In the genomic region with DNA sequence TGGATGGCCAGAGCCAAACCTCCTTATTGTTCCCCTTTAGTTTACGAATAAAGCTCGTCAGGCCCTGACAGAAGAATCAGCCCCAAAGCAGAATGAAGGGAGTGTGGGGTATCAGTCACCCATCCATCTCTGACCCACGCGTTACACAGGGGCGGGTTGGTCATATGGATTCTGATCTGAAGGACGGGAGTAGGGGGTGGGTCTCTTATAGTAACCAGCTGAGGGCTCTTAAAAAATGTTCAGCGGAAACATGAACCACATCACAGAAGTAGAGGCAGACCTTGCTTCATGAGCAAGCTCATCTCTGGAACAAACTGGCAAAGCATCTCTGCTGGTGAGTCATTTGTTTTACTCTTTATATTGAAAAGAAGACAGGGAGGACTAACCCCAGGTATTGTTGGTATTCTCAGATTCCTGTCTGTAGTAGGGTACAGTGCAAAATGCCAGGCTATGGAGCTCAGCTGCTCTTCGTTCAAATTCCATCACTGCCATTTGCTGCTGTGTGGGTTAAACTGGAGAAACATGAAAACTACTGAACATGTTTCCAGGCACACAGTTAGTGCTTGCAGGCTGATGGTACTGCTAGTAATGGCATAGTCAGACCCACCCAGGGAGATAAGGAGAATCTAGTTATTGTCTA, we compare ENCODE assay signal across 13 cellular contexts. TPM values are rescaled to one million over a fixed set of nuclear protein-coding genes. Genes with fewer than 3 reads are reported as not detected.
DNase-seq lines count a peak whose midpoint lies in the region; ATAC-seq and TF ChIP-seq lines count a peak whose summit lies in the region.
"Had no signal": no experiment of that assay in that cellular context is flagged by ENCODE, and none has a peak within 500 bp of the region (broad histone marks: within the 10 kb centered on the region; RNA-seq: fewer than 3 reads in every experiment).

Gene CXCR6 (plus strand): TSS at position 258 of the 640 bp plus-strand sequence. CDS start 3,018 bp downstream, outside the sequence.

- H3K4me3 Mint-ChIP-seq in activated T-helper 1 cell treated with anti-CD3 and anti-CD28 coated beads, Interleukin-12 subunit alpha, Interleukin-12 subunit beta, Interleukin-2, Interleukin-4 antibody, amounts not matched to agents 30 ng/mL and 10 ng/mL and 1 ng/mL, durations not matched to agents 14 hours and 24 hours and 36 hours, result peak within 1 kb of the TSS; percentile 84
- H3K4me3 Mint-ChIP-seq in natural killer cell treated with Interleukin-12 subunit alpha and Interleukin-12 subunit beta and Interleukin-15 and Interleukin-18, amount 100 ng/mL, for 72 hours, result peak within 1 kb of the TSS; percentile 58

- H3K27ac ChIP-seq in coronary artery, result no peak within 1 kb of the TSS
- H3K27ac ChIP-seq: HL-60 had no signal

- H3K4me1 Mint-ChIP-seq in activated T-helper 1 cell treated with anti-CD3 and anti-CD28 coated beads, Interleukin-12 subunit alpha, Interleukin-12 subunit beta, Interleukin-2, Interleukin-4 antibody, amounts not matched to agents 30 ng/mL and 10 ng/mL and 1 ng/mL, durations not matched to agents 14 hours and 24 hours and 36 hours (ENCODE audit: low read depth), result peaks cover 95% of the 10 kb centered on the region
- H3K4me1 Mint-ChIP-seq in natural killer cell treated with Interleukin-12 subunit alpha and Interleukin-12 subunit beta and Interleukin-15 and Interleukin-18, amount 100 ng/mL, for 72 hours (ENCODE audit: low read depth in 2 of 2), result peaks cover 37 to 77% of the 10 kb centered on the region in 2 donors

- peaks cover 56% of the 10 kb centered on the region for H3K36me3 Mint-ChIP-seq in activated T-helper 1 cell treated with anti-CD3 and anti-CD28 coated beads, Interleukin-12 subunit alpha, Interleukin-12 subunit beta, Interleukin-2, Interleukin-4 antibody, amounts not matched to agents 30 ng/mL and 10 ng/mL and 1 ng/mL, durations not matched to agents 14 hours and 24 hours and 36 hours (ENCODE audit: low read depth)
- peaks cover 9% of the 10 kb centered on the region for H3K36me3 Mint-ChIP-seq in natural killer cell treated with Interleukin-12 subunit alpha and Interleukin-12 subunit beta and Interleukin-15 and Interleukin-18, amount 100 ng/mL, for 72 hours

- peaks cover 5% of the 10 kb centered on the region for H3K9me3 Mint-ChIP-seq in activated T-helper 1 cell treated with anti-CD3 and anti-CD28 coated beads, Interleukin-12 subunit alpha, Interleukin-12 subunit beta, Interleukin-2, Interleukin-4 antibody, amounts not matched to agents 30 ng/mL and 10 ng/mL and 1 ng/mL, durations not matched to agents 14 hours and 24 hours and 36 hours
- H3K9me3 Mint-ChIP-seq in natural killer cell treated with Interleukin-12 subunit alpha and Interleukin-12 subunit beta and Interleukin-15 and Interleukin-18, amount 100 ng/mL, for 72 hours, result no peaks in the 10 kb centered on the region

- no peak within 1 kb of the TSS for H3K4me3 ChIP-seq in coronary artery

- no peak for TF ChIP-seq CTCF in coronary artery (IDR thresholded peaks at IDR 0.05)

- intact Hi-C loops in T-helper 2 cell treated with Interferon-gamma antibody and Interleukin-4, amounts not matched to agents 100 ng/mL and 5 ng/mL, for 36 hours (cut with micrococcal nuclease), result loop anchor here (5.0 to 10.0 kb wide), 2 partner anchors 49 to 261 kb away; partner anchors contain the start of gene CCR1
- intact Hi-C loops in activated T-helper 1 cell treated with anti-CD3 and anti-CD28 coated beads, Interleukin-12 subunit alpha, Interleukin-12 subunit beta, Interleukin-2, Interleukin-4 antibody, amounts not matched to agents 30 ng/mL and 10 ng/mL and 1 ng/mL, durations not matched to agents 14 hours and 24 hours and 36 hours (cut with micrococcal nuclease), result loop anchor here (1.0 to 5.0 kb wide), 10 partner anchors 21 to 427 kb away; partner anchors contain the start of genes CCR1 and CCR5

- DNase-seq in activated T-helper 1 cell treated with anti-CD3 and anti-CD28 coated beads, Interleukin-12 subunit alpha, Interleukin-12 subunit beta, Interleukin-2, Interleukin-4 antibody, amounts not matched to agents 30 ng/mL and 10 ng/mL and 1 ng/mL, durations not matched to agents 14 hours and 24 hours and 36 hours (ENCODE audit: low spot score), result peak; percentile 55
- no peak for DNase-seq in natural killer cell treated with Interleukin-12 subunit alpha and Interleukin-12 subunit beta and Interleukin-15 and Interleukin-18, amount 100 ng/mL, for 72 hours (ENCODE audit: low spot score)
- DNase-seq in stimulated activated naive CD8-positive, alpha-beta T cell treated with anti-CD3 and anti-CD28 coated beads, Interleukin-15, Interleukin-2, amounts not matched to agents 100 U/mL and 50 U/mL, for 24 hours, result peak; percentile 41
- no peak for DNase-seq in coronary artery (ENCODE audit: low spot score)
- no peak for DNase-seq in NCI-H748 (lab: John Stamatoyannopoulos, UW; ENCODE audit: unreplicated experiment)
- DNase-seq: EL, NCI-H1694 treated with DMSO at 0.1 percent for 48 hours had no signal

- peak; percentile 16 to 66 for ATAC-seq in natural killer cell treated with Interleukin-12 subunit alpha and Interleukin-12 subunit beta and Interleukin-15 and Interleukin-18, amount 100 ng/mL, for 72 hours
- ATAC-seq in stimulated activated naive CD8-positive, alpha-beta T cell treated with anti-CD3 and anti-CD28 coated beads, Interleukin-15, Interleukin-2, amounts not matched to agents 100 U/mL and 50 U/mL, for 24 hours, result peak; percentile 87
- no peak for ATAC-seq in HG03442 (IDR thresholded peaks at IDR 0.05; ENCODE audit: unreplicated experiment)

- peak within 1 kb of the TSS; percentile 85 for H3K27ac Mint-ChIP-seq in activated T-helper 1 cell treated with anti-CD3 and anti-CD28 coated beads, Interleukin-12 subunit alpha, Interleukin-12 subunit beta, Interleukin-2, Interleukin-4 antibody, amounts not matched to agents 30 ng/mL and 10 ng/mL and 1 ng/mL, durations not matched to agents 14 hours and 24 hours and 36 hours
- H3K27ac Mint-ChIP-seq in natural killer cell treated with Interleukin-12 subunit alpha and Interleukin-12 subunit beta and Interleukin-15 and Interleukin-18, amount 100 ng/mL, for 72 hours, result peak within 1 kb of the TSS; percentile 70 to 82

- no peaks in the 10 kb centered on the region for H3K27me3 Mint-ChIP-seq in activated T-helper 1 cell treated with anti-CD3 and anti-CD28 coated beads, Interleukin-12 subunit alpha, Interleukin-12 subunit beta, Interleukin-2, Interleukin-4 antibody, amounts not matched to agents 30 ng/mL and 10 ng/mL and 1 ng/mL, durations not matched to agents 14 hours and 24 hours and 36 hours (ENCODE audit: insufficient read depth)
- H3K27me3 Mint-ChIP-seq in natural killer cell treated with Interleukin-12 subunit alpha and Interleukin-12 subunit beta and Interleukin-15 and Interleukin-18, amount 100 ng/mL, for 72 hours, result no peaks in the 10 kb centered on the region

RNA-seq across cellular contexts. Expression of gene CXCR6, which starts in this region (rescaled TPM):
- total RNA-seq in T-helper 2 cell treated with Interferon-gamma antibody and Interleukin-4, amounts not matched to agents 100 ng/mL and 5 ng/mL, for 36 hours, result 9.3 and 10.3 TPM in 2 replicates
- total RNA-seq in activated T-helper 1 cell treated with anti-CD3 and anti-CD28 coated beads, Interleukin-12 subunit alpha, Interleukin-12 subunit beta, Interleukin-2, Interleukin-4 antibody, amounts not matched to agents 30 ng/mL and 10 ng/mL and 1 ng/mL, durations not matched to agents 14 hours and 24 hours and 36 hours, result 27.2 and 27.9 TPM in 2 replicates
- 1 to 10 TPM; 4.0 to 5.3 TPM for total RNA-seq in natural killer cell treated with Interleukin-12 subunit alpha and Interleukin-12 subunit beta and Interleukin-15 and Interleukin-18, amount 100 ng/mL, for 72 hours
- total RNA-seq: H1, osteocyte, RPMI7951 had no signal

Comparison
In these comparisons a context has a peak if more than half of its experiments do, and no peak if none do; other contexts are left out.
1. DNase-seq: peak in activated T-helper 1 cell treated with anti-CD3 and anti-CD28 coated beads, Interleukin-12 subunit alpha, Interleukin-12 subunit beta, Interleukin-2, Interleukin-4 antibody, amounts not matched to agents 30 ng/mL and 10 ng/mL and 1 ng/mL, durations not matched to agents 14 hours and 24 hours and 36 hours (single experiment) and stimulated activated naive CD8-positive, alpha-beta T cell treated with anti-CD3 and anti-CD28 coated beads, Interleukin-15, Interleukin-2, amounts not matched to agents 100 U/mL and 50 U/mL, for 24 hours (single experiment); none in natural killer cell treated with Interleukin-12 subunit alpha and Interleukin-12 subunit beta and Interleukin-15 and Interleukin-18, amount 100 ng/mL, for 72 hours (single experiment), coronary artery (single experiment) and NCI-H748 (single experiment).